Comparison of ENCODE assay signal across 9 cellular contexts in genomic region chr3:107432013-107432515, GRCh38. TPM values are rescaled to one million over a fixed set of nuclear protein-coding genes. Genes with fewer than 3 reads are reported as not detected.
DNase-seq lines count a peak whose midpoint lies in the region; ATAC-seq, FAIRE-seq and TF ChIP-seq lines count a peak whose summit lies in the region.
"Had no signal": no experiment of that assay in that cellular context is flagged by ENCODE, and none has a peak within 500 bp of the region (broad histone marks: within the 10 kb centered on the region; RNA-seq: fewer than 3 reads in every experiment).

No MANE protein-coding gene starts in this region.

- H2AFZ ChIP-seq in astrocyte (ENCODE audit: low read depth, low read length): peak overlapping the region; percentile 79

- no peaks in the 10 kb centered on the region for H4K20me1 ChIP-seq in astrocyte (ENCODE audit: insufficient read depth, low read length)

- peak overlapping the region; percentile 71 for H3K4me3 Mint-ChIP-seq in Calu3 (ENCODE audit: low read depth, unreplicated experiment)
- H3K4me3 Mint-ChIP-seq in astrocyte (ENCODE audit: unreplicated experiment): peak overlapping the region; percentile 93

- no peaks in the 10 kb centered on the region for H3K27me3 ChIP-seq in astrocyte (ENCODE audit: insufficient read depth, low read length)
- H3K27me3 ChIP-seq in stomach: no peaks in the 10 kb centered on the region

- WGBS in stomach, 5 donors: 3 to 6% (median 5%) methylated on average over 20 of the region's 20 CpGs

- peak; percentile 29 for FAIRE-seq in astrocyte (lab: Jason Lieb, UNC)

- H3K27ac Mint-ChIP-seq in Calu3 (ENCODE audit: unreplicated experiment) (peak overlapping the region; percentile 52), astrocyte (ENCODE audit: unreplicated experiment) (peak overlapping the region; percentile 95)

- no peak for TF ChIP-seq EP300 in stomach (IDR thresholded peaks at IDR 0.05)

- TSS peak; percentile 82 for BruUV-seq in Calu3 (replicated peaks; lab: Mats Ljungman, UMichigan)

- no peaks in the 10 kb centered on the region for H3K36me3 ChIP-seq in astrocyte (ENCODE audit: insufficient read depth, low read length)
- no peaks in the 10 kb centered on the region for H3K36me3 ChIP-seq in stomach

- DNase-seq in Calu3: no peak
- peak; percentile 6 for DNase-seq in KBM-7
- DNase-seq in astrocyte (ENCODE audit: low read depth): peak; percentile 16
- DNase-seq in inferior parietal cortex (ENCODE audit: extremely low spot score): peak; percentile 51
- no peak for DNase-seq in stomach
- no peak for DNase-seq in SHP77 treated with DMSO at 0.1 percent for 48 hours (lab: John Stamatoyannopoulos, UW)
- no peak for DNase-seq in GDM1 (lab: John Stamatoyannopoulos, UW)

- H3K4me2 ChIP-seq in astrocyte (ENCODE audit: low read length): peak overlapping the region; percentile 91

- peak overlapping the region; percentile 80 for H3K9ac ChIP-seq in astrocyte (ENCODE audit: low read length)

- H3K36me3 Mint-ChIP-seq in Calu3 (ENCODE audit: insufficient read depth, unreplicated experiment) (peaks cover 22% of the 10 kb centered on the region), astrocyte (ENCODE audit: low read depth, unreplicated experiment) (peaks cover 2% of the 10 kb centered on the region)

- no peak for ATAC-seq in GM21360 (IDR thresholded peaks at IDR 0.05; ENCODE audit: unreplicated experiment)

- H3K4me1 Mint-ChIP-seq in Calu3 (ENCODE audit: low read depth, unreplicated experiment) (no peaks in the 10 kb centered on the region), astrocyte (ENCODE audit: low read depth, unreplicated experiment) (peaks cover 4% of the 10 kb centered on the region)

- peaks cover 7% of the 10 kb centered on the region for H3K4me1 ChIP-seq in astrocyte (ENCODE audit: insufficient read depth, low read length)
- peaks cover 4 to 27% (median 25%) of the 10 kb centered on the region in 4 donors for H3K4me1 ChIP-seq in stomach

- no peaks in the 10 kb centered on the region for H3K27me3 Mint-ChIP-seq in Calu3 (ENCODE audit: unreplicated experiment)
- H3K27me3 Mint-ChIP-seq in astrocyte (ENCODE audit: low read depth, unreplicated experiment): no peaks in the 10 kb centered on the region

- no peaks in the 10 kb centered on the region for H3K79me2 ChIP-seq in astrocyte (ENCODE audit: insufficient read depth, low read length)

- H3K4me3 ChIP-seq in astrocyte (ENCODE audit: insufficient read depth, low read depth, low read length) (peak overlapping the region; percentile 71), stomach (peak overlapping the region; percentile 62 to 82 (median 74))

- no peak for TF ChIP-seq POLR2A in stomach (IDR thresholded peaks at IDR 0.05)

- in situ Hi-C loops in KBM-7 (cut with MboI; ENCODE audit: low pct_unique_long_range_greater_than_20kb, low sequenced_read_pairs): no loop called here

- CTCF ChIA-PET in Calu3 (lab: Charles Lee): interaction anchor here (1.0 to 2.9 kb wide), 3 partner anchors 11 to 160 kb away, joined by 3 to 16 read pairs (median 6); no protein-coding TSS in a partner anchor

- no peak for TF ChIP-seq CTCF in Calu3 (IDR thresholded peaks at IDR 0.05; ENCODE audit: unreplicated experiment)
- TF ChIP-seq CTCF in astrocyte (IDR thresholded peaks at IDR 0.05; ENCODE audit: insufficient read depth, low read depth, low read length): no peak
- TF ChIP-seq CTCF in stomach (IDR thresholded peaks at IDR 0.05): no peak

- H3K9me3 Mint-ChIP-seq in Calu3 (ENCODE audit: low read depth, unreplicated experiment) (no peaks in the 10 kb centered on the region), astrocyte (ENCODE audit: unreplicated experiment) (no peaks in the 10 kb centered on the region)

- H3K9me3 ChIP-seq in astrocyte (ENCODE audit: insufficient read depth, low read depth, low read length) (no peaks in the 10 kb centered on the region), stomach (no peaks in the 10 kb centered on the region)

- intact Hi-C loops in Calu3 (cut with micrococcal nuclease; ENCODE audit: unreplicated experiment): no loop called here
- intact Hi-C loops in stomach (cut with DNase I; ENCODE audit: low total_unique reads): no loop called here

- H3K27ac ChIP-seq in astrocyte (ENCODE audit: low read depth, low read length) (peak overlapping the region; percentile 78), stomach (peak overlapping the region; percentile 93 to 96 (median 93))

RNA-seq across cellular contexts. Expression of gene CCDC54, which starts 54.8 kb away (rescaled TPM):
- not detected in 2 replicates for total RNA-seq in Calu3 (2022)
- not detected in 2 replicates for total RNA-seq in astrocyte
- not detected for total RNA-seq in stomach
- not detected for polyA plus RNA-seq in stomach
- total RNA-seq: T-helper 1 cell treated with Interleukin-12 subunit alpha and Interleukin-12 subunit beta and Interleukin-4 antibody, amounts not matched to agents 30 ng/mL and 1 ng/mL, for 36 hours had no signal

Comparison
In these comparisons a context has a peak if more than half of its experiments do, and no peak if none do; other contexts are left out.
1. DNase-seq: peak in KBM-7 (single experiment), astrocyte (single experiment) and inferior parietal cortex (single experiment); none in Calu3 (single experiment), stomach (single experiment), SHP77 treated with DMSO at 0.1 percent for 48 hours (single experiment) and GDM1 (single experiment).